8 cellular contexts compared by ENCODE assay signal in the genomic region with DNA sequence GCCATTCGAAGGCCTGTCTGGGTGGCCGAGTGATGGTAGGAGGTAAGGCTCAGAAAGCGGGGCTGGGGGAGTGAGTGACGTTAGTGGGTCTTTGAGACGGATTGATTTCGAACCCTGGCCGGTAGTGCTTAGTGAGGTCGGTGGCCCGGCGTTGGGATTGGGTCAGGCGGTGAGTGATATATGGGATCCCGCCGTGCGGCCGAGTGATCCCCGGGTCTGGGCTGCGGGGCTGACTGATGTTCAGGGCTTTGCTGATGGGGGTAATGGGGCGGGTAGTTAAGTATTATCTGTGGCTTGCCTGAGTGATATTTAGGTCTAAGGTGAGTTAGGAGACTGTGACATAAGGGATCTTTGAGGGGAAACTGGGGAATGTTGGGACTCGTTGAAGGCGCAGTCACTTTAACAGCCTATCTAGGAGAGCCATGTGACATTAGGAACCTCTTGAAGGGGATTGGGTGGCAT. TPM values are rescaled to one million over a fixed set of nuclear protein-coding genes. Genes with fewer than 3 reads are reported as not detected.
A peak's percentile ranks its signal among the peaks of the same experiment; 100 is the strongest.
DNase-seq lines count a peak whose midpoint lies in the region; ATAC-seq and TF ChIP-seq lines count a peak whose summit lies in the region.

No MANE protein-coding gene starts in this region.

- H3K9me2 ChIP-seq in SU-DHL-6 (replicated peaks; ENCODE audit: insufficient read depth, low read length) = no peaks in the 10 kb centered on the region

- 0 out of 2 replicates have a peak, but pooled peaks cover 4% of the 10 kb centered on the region for H3K36me3 ChIP-seq in SU-DHL-6 (ENCODE audit: low read length)
- H3K36me3 ChIP-seq in psoas muscle (ENCODE audit: insufficient read depth in 1 of 2, low read depth in 1 of 2) = peaks cover 9 to 45% of the 10 kb centered on the region in 2 donors

- TF ChIP-seq CTCF in SU-DHL-6 (IDR thresholded peaks at IDR 0.05; ENCODE audit: insufficient read depth, low read length, poor library complexity, severe bottlenecking) (no peak), fibroblast of villous mesenchyme (IDR thresholded peaks at IDR 0.05; ENCODE audit: insufficient read depth, low read depth, low read length) (no peak), psoas muscle (IDR thresholded peaks at IDR 0.05) (no peak)

- peaks cover 5% of the 10 kb centered on the region for H3K9me3 Mint-ChIP-seq in activated CD4-positive, alpha-beta T cell treated with anti-CD3 and anti-CD28 coated beads for 36 hours (ENCODE audit: low read depth)

- peak overlapping the region; percentile 96 for H3K27ac Mint-ChIP-seq in activated CD4-positive, alpha-beta T cell treated with anti-CD3 and anti-CD28 coated beads for 36 hours

- H3K27me3 Mint-ChIP-seq in activated CD4-positive, alpha-beta T cell treated with anti-CD3 and anti-CD28 coated beads for 36 hours = no peaks in the 10 kb centered on the region

- no peaks in the 10 kb centered on the region for H4K20me1 ChIP-seq in SU-DHL-6 (ENCODE audit: low read depth, low read length)

- CTCF ChIA-PET in activated CD4-positive, alpha-beta T cell treated with anti-CD3 and anti-CD28 coated beads for 36 hours (lab: Charles Lee) = interaction anchor here (0.5 to 2.8 kb wide), 26 partner anchors 9 to 194 kb away, joined by 3 to 24 read pairs (median 7); a partner anchor contains a TSS

- peaks cover 7% of the 10 kb centered on the region; the same call in 1 of the 2 replicates for H3F3A ChIP-seq in SU-DHL-6 (ENCODE audit: insufficient read depth)

- H3K4me1 Mint-ChIP-seq in activated CD4-positive, alpha-beta T cell treated with anti-CD3 and anti-CD28 coated beads for 36 hours = peaks cover 47% of the 10 kb centered on the region

- POLR2A ChIA-PET in activated CD4-positive, alpha-beta T cell treated with anti-CD3 and anti-CD28 coated beads for 36 hours (lab: Charles Lee) = interaction anchor here (0.9 to 1.9 kb wide), 6 partner anchors 10 to 219 kb away, joined by 3 to 17 read pairs (median 4); a partner anchor contains a TSS

- H3K4me2 ChIP-seq in SU-DHL-6 (ENCODE audit: low read depth, low read length, poor library complexity, severe bottlenecking) = peak overlapping the region; percentile 88

- H2AFZ ChIP-seq in SU-DHL-6 (ENCODE audit: low read depth, low read length, severe bottlenecking) = peak overlapping the region; percentile 54

- DNase-seq in activated CD4-positive, alpha-beta T cell treated with anti-CD3 and anti-CD28 coated beads for 36 hours = peak; percentile 43
- no peak for DNase-seq in activated CD4-positive, alpha-beta T cell treated with anti-CD3 and anti-CD28 coated beads, Interleukin-2, amount 50 U/mL, for 4 hours
- DNase-seq in fibroblast of villous mesenchyme (ENCODE audit: low read depth) (no peak), psoas muscle (no peak), GM19238 (ENCODE audit: insufficient read length, low spot score) (no peak)

- no peak for ATAC-seq in activated CD4-positive, alpha-beta T cell treated with anti-CD3 and anti-CD28 coated beads for 36 hours
- ATAC-seq in psoas muscle = peak in 2 of 4 donors; percentile 0 to 18
- ATAC-seq in HG02884 (IDR thresholded peaks at IDR 0.05; ENCODE audit: unreplicated experiment) = no peak
- ATAC-seq in HG03457 (IDR thresholded peaks at IDR 0.05; ENCODE audit: unreplicated experiment) = no peak

- H3K36me3 Mint-ChIP-seq in activated CD4-positive, alpha-beta T cell treated with anti-CD3 and anti-CD28 coated beads for 36 hours (ENCODE audit: low read depth) = peaks cover 58% of the 10 kb centered on the region

- intact Hi-C loops in activated CD4-positive, alpha-beta T cell treated with anti-CD3 and anti-CD28 coated beads for 36 hours (cut with DNase I, micrococcal nuclease) = loop anchor here (1.0 to 10.0 kb wide), 13 partner anchors 26 to 827 kb away; a partner anchor contains a TSS
- intact Hi-C loops in psoas muscle (cut with DNase I) = loop anchor here (2.0 to 10.0 kb wide), 3 partner anchors 25 to 177 kb away; a partner anchor contains a TSS

- H3K79me2 ChIP-seq in SU-DHL-6 (ENCODE audit: insufficient read depth, low read length) = peaks cover 21% of the 10 kb centered on the region

- peaks cover 17% of the 10 kb centered on the region for H3K4me1 ChIP-seq in psoas muscle

- H3K27me3 ChIP-seq in SU-DHL-6 (ENCODE audit: low read length) (no peaks in the 10 kb centered on the region), psoas muscle (ENCODE audit: insufficient read depth in 3 of 3, low read length in 2 of 3) (no peaks in the 10 kb centered on the region)

- H3K9me3 ChIP-seq in SU-DHL-6 (ENCODE audit: insufficient read depth, low read length) (no peaks in the 10 kb centered on the region), psoas muscle (no peaks in the 10 kb centered on the region)

- H3K27ac ChIP-seq in SU-DHL-6 (ENCODE audit: low read depth, low read length) = no peak overlapping the region
- peak overlapping the region; percentile 94 for H3K27ac ChIP-seq in psoas muscle

- H3K4me3 ChIP-seq in SU-DHL-6 (ENCODE audit: insufficient read depth, low read length, poor library complexity, severe bottlenecking) (peak overlapping the region; percentile 89), fibroblast of villous mesenchyme (ENCODE audit: low read depth, low read length) (peak overlapping the region; percentile 72), psoas muscle (peak overlapping the region; percentile 82)

- H3K9ac ChIP-seq in SU-DHL-6 (ENCODE audit: low read length) = peak overlapping the region; percentile 88

- peak overlapping the region; percentile 89 for H3K4me3 Mint-ChIP-seq in activated CD4-positive, alpha-beta T cell treated with anti-CD3 and anti-CD28 coated beads for 36 hours

- 1 to 2% (median 1%) methylated on average over 20 of the region's 20 CpGs for WGBS in psoas muscle, 3 donors

RNA-seq across cellular contexts. Expression of a gene that starts 0.4 kb away (rescaled TPM):
- 100 to 1,000 TPM; 114 to 140 TPM for total RNA-seq in activated CD4-positive, alpha-beta T cell treated with anti-CD3 and anti-CD28 coated beads for 36 hours
- total RNA-seq in fibroblast of villous mesenchyme (106 and 116 TPM in 2 replicates), psoas muscle (100 to 1,000 TPM in 2 of 4 donors, 10 to 100 TPM in 2; 76.0 to 154 (median 104) TPM)
- 100 to 1,000 TPM; 132 to 310 (median 229) TPM for polyA plus RNA-seq in psoas muscle

RNA-seq across cellular contexts. Expression of a gene that starts 25.4 kb away (rescaled TPM):
- total RNA-seq in activated CD4-positive, alpha-beta T cell treated with anti-CD3 and anti-CD28 coated beads for 36 hours = 1 to 10 TPM; 6.3 to 6.9 TPM
- total RNA-seq in fibroblast of villous mesenchyme (3.9 and 8.2 TPM in 2 replicates), psoas muscle (1 to 10 TPM; 3.7 to 9.2 (median 6.4) TPM)
- polyA plus RNA-seq in psoas muscle = 1 to 10 TPM; 1.0 to 6.2 (median 1.9) TPM

RNA-seq across cellular contexts. Expression of a gene that starts 37.0 kb away (rescaled TPM):
- 1 to 10 TPM; 4.9 TPM for total RNA-seq in activated CD4-positive, alpha-beta T cell treated with anti-CD3 and anti-CD28 coated beads for 36 hours
- total RNA-seq in fibroblast of villous mesenchyme = under 0.01 TPM in 2 replicates
- total RNA-seq in psoas muscle = 1 to 10 TPM; 7.1 to 8.7 (median 8.3) TPM
- under 1 TPM; 0.45 to 0.77 (median 0.48) TPM for polyA plus RNA-seq in psoas muscle
